8 cellular contexts compared by ENCODE assay signal in genomic region chr6:117907600-117908245, GRCh38. TPM values are rescaled to one million over a fixed set of nuclear protein-coding genes. Genes with fewer than 3 reads are reported as not detected.
DNase-seq lines count a peak whose midpoint lies in the region; ATAC-seq and TF ChIP-seq lines count a peak whose summit lies in the region.

No MANE protein-coding gene starts in this region.

- DNase-seq in SJSA1 (ENCODE audit: low read depth in 1 of 2, low spot score in 2 of 2) (no peak), heart right ventricle (peak in 1 of 2 donors; percentile 13), sciatic nerve (ENCODE audit: low spot score) (peak; percentile 56), OCI-LY7 (ENCODE audit: low spot score) (no peak), SW 1271 (lab: John Stamatoyannopoulos, UW) (no peak)

- no TSS peak for BruUV-seq in OCI-LY7 (replicated peaks; lab: Mats Ljungman, UMichigan)

- no peak overlapping the region for H3K4me2 ChIP-seq in OCI-LY7 (ENCODE audit: low read length)

- H3K9me3 ChIP-seq in SJSA1 (replicated peaks) (0 out of 2 replicates have a peak, but pooled peaks cover 11% of the 10 kb centered on the region), heart right ventricle (no peaks in the 10 kb centered on the region), OCI-LY7 (ENCODE audit: low read length) (no peaks in the 10 kb centered on the region)

- WGBS in heart right ventricle, 2 donors = 1% methylated on average over 66 to 82 of the region's 82 CpGs

- TF ChIP-seq CTCF in heart right ventricle (IDR thresholded peaks at IDR 0.05) = no peak
- TF ChIP-seq CTCF in OCI-LY7 (conservative IDR thresholded peaks at IDR 0.05; ENCODE audit: low read length) = no peak

- no peaks in the 10 kb centered on the region for H3K79me2 ChIP-seq in OCI-LY7 (ENCODE audit: insufficient read depth, low read depth, low read length)

- H3K27me3 ChIP-seq in SJSA1 (replicated peaks) (peaks cover 59% of the 10 kb centered on the region), heart right ventricle (peaks cover 6 to 71% (median 52%) of the 10 kb centered on the region in 7 donors)

- H3K27ac ChIP-seq in SJSA1 (no peak overlapping the region), heart right ventricle (no peak overlapping the region), OCI-LY7 (ENCODE audit: low read depth, low read length, poor library complexity, severe bottlenecking) (no peak overlapping the region)

- H3K4me3 ChIP-seq in SJSA1 = peak overlapping the region; percentile 33
- peak overlapping the region; percentile 25 to 67 (median 57) for H3K4me3 ChIP-seq in heart right ventricle
- no peak overlapping the region for H3K4me3 ChIP-seq in OCI-LY7 (ENCODE audit: low read depth, low read length, poor library complexity, severe bottlenecking)

- no peaks in the 10 kb centered on the region for H3K36me3 ChIP-seq in SJSA1
- no peaks in the 10 kb centered on the region for H3K36me3 ChIP-seq in heart right ventricle
- H3K36me3 ChIP-seq in OCI-LY7 (ENCODE audit: insufficient read depth, low read length) = no peaks in the 10 kb centered on the region

- POLR2A ChIA-PET in OCI-LY7 (lab: Charles Lee) = no interaction called here

- no peaks in the 10 kb centered on the region for H4K20me1 ChIP-seq in OCI-LY7 (ENCODE audit: insufficient read depth, low read length)

- H3K4me1 ChIP-seq in SJSA1 (replicated peaks) (peaks cover 12% of the 10 kb centered on the region), heart right ventricle (peaks cover 0 to 18% (median 9%) of the 10 kb centered on the region in 9 donors), OCI-LY7 (ENCODE audit: insufficient read depth, low read length, poor library complexity, severe bottlenecking) (no peaks in the 10 kb centered on the region)

- H3K9me2 ChIP-seq in OCI-LY7 (ENCODE audit: insufficient read depth, low read length) = no peaks in the 10 kb centered on the region

- CTCF ChIA-PET in OCI-LY7 (lab: Charles Lee; ENCODE audit: unreplicated experiment) = no interaction called here

- no peak overlapping the region for H2AFZ ChIP-seq in OCI-LY7 (ENCODE audit: low read length)

- ATAC-seq in GM18498 (IDR thresholded peaks at IDR 0.05; ENCODE audit: unreplicated experiment) (peak; percentile 25), HG02610 (IDR thresholded peaks at IDR 0.05; ENCODE audit: unreplicated experiment) (peak; percentile 15), heart right ventricle (peak in 4 of 8 donors; percentile 9 to 65 (median 36)), sciatic nerve (no peak), GM21447 (IDR thresholded peaks at IDR 0.05; ENCODE audit: unreplicated experiment) (no peak)

- intact Hi-C loops in heart right ventricle (cut with DNase I) (loop anchor here in 1 of 10 donors (10.0 kb wide), 1 partner anchor 357 kb away; no protein-coding TSS in a partner anchor), sciatic nerve (cut with DNase I) (no loop called here), OCI-LY7 (cut with micrococcal nuclease; ENCODE audit: unreplicated experiment) (no loop called here)

RNA-seq across cellular contexts. Expression of gene SLC35F1, which starts 0.7 kb away (rescaled TPM):
- total RNA-seq in SJSA1 (2014; rRNA removed; shearing (Covaris generic)) = 0.05 TPM in 1 of 2 replicates, not detected in the other
- total RNA-seq in heart right ventricle (10 to 100 TPM in 2 of 10 donors, 1 to 10 TPM in 8; 2.0 to 17.7 (median 6.9) TPM), sciatic nerve (24.6 TPM), OCI-LY7 (2022) (not detected in 2 replicates)
- polyA plus RNA-seq in heart right ventricle = 1 to 10 TPM in 1 of 2 donors, under 1 TPM in 1; 0.75 to 5.2 TPM
- total RNA-seq in OCI-LY7 (2014; rRNA removed; shearing (Covaris generic)) = 0.03 TPM in 1 of 2 replicates, not detected in the other

Comparison
In these comparisons a context has a peak if more than half of its experiments do, and no peak if none do; other contexts are left out.
1. ATAC-seq: peak in GM18498 (single experiment) and HG02610 (single experiment); none in sciatic nerve (single experiment) and GM21447 (single experiment).